In the genomic region with DNA sequence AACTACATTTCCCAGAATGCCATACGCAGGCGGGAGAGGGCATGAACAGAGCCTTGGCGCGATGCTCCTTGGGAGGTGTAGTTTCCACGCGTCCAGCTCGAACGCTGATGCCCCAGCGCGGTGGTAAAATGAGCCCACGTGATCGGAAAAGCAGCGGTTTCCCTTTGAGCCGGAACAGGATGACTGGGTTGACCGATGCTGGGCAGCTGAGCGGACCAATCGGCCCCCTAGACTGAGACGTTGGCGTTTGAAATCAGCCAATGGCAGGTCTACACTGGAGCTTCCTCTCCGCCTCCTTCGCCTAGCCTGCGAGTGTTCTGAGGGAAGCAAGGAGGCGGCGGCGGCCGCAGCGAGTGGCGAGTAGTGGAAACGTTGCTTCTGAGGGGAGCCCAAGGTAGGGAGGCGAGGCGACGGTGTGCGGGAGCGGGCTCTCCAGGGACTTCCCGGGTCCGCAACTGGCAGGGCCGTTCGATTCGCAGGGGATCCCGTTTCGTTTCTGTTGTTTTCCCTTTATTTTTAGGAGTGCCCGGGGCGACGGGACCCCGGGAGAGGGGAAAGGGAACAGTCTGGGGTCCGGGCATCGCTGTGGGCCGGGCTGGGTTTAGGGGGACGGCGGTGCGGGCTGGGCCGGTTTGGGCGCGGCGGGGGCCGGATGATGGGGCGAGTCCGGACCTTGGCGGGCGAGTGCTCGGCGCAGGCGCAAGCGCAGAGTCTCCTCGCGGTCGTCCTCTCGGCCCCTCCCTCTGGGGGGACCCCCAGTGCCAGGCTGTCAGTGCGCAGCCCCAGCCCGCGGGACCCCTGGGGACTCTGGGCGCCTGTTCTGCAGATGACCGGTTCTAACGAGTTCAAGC, we compare ENCODE assay signal across 8 cellular contexts. TPM values are rescaled to one million over a fixed set of nuclear protein-coding genes. Genes with fewer than 3 reads are reported as not detected.
DNase-seq lines count a peak whose midpoint lies in the region; ATAC-seq, FAIRE-seq and TF ChIP-seq lines count a peak whose summit lies in the region.

A gene with protein sequence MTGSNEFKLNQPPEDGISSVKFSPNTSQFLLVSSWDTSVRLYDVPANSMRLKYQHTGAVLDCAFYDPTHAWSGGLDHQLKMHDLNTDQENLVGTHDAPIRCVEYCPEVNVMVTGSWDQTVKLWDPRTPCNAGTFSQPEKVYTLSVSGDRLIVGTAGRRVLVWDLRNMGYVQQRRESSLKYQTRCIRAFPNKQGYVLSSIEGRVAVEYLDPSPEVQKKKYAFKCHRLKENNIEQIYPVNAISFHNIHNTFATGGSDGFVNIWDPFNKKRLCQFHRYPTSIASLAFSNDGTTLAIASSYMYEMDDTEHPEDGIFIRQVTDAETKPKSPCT (plus strand): TSS at position 311 of the 851 bp plus-strand sequence. CDS start 516 bp downstream, at position 827.

- peak; percentile 94 for FAIRE-seq in RCC 7860 (lab: Jason Lieb, UNC)

- TF ChIP-seq CTCF in esophagus muscularis mucosa (IDR thresholded peaks at IDR 0.05): peak in 2 of 3 experiments; percentile 24 to 34

- H3K27me3 ChIP-seq in esophagus muscularis mucosa: peaks cover 6 to 42% (median 32%) of the 10 kb centered on the region in 4 donors
- H3K27me3 ChIP-seq in muscle layer of duodenum (ENCODE audit: low read depth, low read length): peaks cover 25% of the 10 kb centered on the region

- peaks cover 59% of the 10 kb centered on the region for H3K4me1 Mint-ChIP-seq in activated T-cell treated with anti-CD3 and anti-CD28 coated beads, Interleukin-2, amount 50 U/mL, for 72 hours (ENCODE audit: low read depth)

- H3K36me3 Mint-ChIP-seq in activated T-cell treated with anti-CD3 and anti-CD28 coated beads, Interleukin-2, amount 50 U/mL, for 72 hours (ENCODE audit: insufficient read depth in 2 of 2): peaks cover 18 to 44% of the 10 kb centered on the region in 2 donors

- peak within 1 kb of the TSS; percentile 70 to 97 (median 92) for H3K4me3 ChIP-seq in esophagus muscularis mucosa
- H3K4me3 ChIP-seq in muscle layer of duodenum (ENCODE audit: low read depth in 1 of 2, low read length in 2 of 2): peak within 1 kb of the TSS; percentile 83 to 88

- H3K36me3 ChIP-seq in KOPT-K1 (ENCODE audit: insufficient read depth, low read length) (peaks cover 46% of the 10 kb centered on the region), esophagus muscularis mucosa (peaks cover 0 to 32% (median 16%) of the 10 kb centered on the region in 4 donors), muscle layer of duodenum (ENCODE audit: control insufficient read depth in 1 of 2, insufficient read depth in 2 of 2, low read length in 2 of 2) (peaks cover 10 to 25% of the 10 kb centered on the region in 2 donors)

- H3K4me3 Mint-ChIP-seq in activated T-cell treated with anti-CD3 and anti-CD28 coated beads, Interleukin-2, amount 50 U/mL, for 72 hours: peak within 1 kb of the TSS; percentile 80 to 97

- H3K4me1 ChIP-seq in esophagus muscularis mucosa: peaks cover 32 to 56% (median 47%) of the 10 kb centered on the region in 4 donors
- H3K4me1 ChIP-seq in muscle layer of duodenum (ENCODE audit: control insufficient read depth in 1 of 2, insufficient read depth in 2 of 2, low read length in 2 of 2): peaks cover 17 to 41% of the 10 kb centered on the region in 2 donors

- peak within 1 kb of the TSS; percentile 97 for H3K27ac ChIP-seq in KOPT-K1 (ENCODE audit: low read depth, low read length, poor library complexity, severe bottlenecking)
- peak within 1 kb of the TSS; percentile 80 to 95 (median 91) for H3K27ac ChIP-seq in esophagus muscularis mucosa (replicated peaks in 1 of 4)
- peak within 1 kb of the TSS; percentile 85 for H3K27ac ChIP-seq in muscle layer of duodenum (ENCODE audit: low read length)

- H3K27me3 Mint-ChIP-seq in activated T-cell treated with anti-CD3 and anti-CD28 coated beads, Interleukin-2, amount 50 U/mL, for 72 hours (ENCODE audit: low read depth): peaks cover under 1% of the 10 kb centered on the region

- peak; percentile 12 for TF ChIP-seq POLR2A in esophagus muscularis mucosa (IDR thresholded peaks at IDR 0.05; ENCODE audit: low read depth)

- no peak for TF ChIP-seq EP300 in esophagus muscularis mucosa (IDR thresholded peaks at IDR 0.05)

- DNase-seq in DMS79 (lab: John Stamatoyannopoulos, UW) (peak; percentile 93), RCC 7860 (ENCODE audit: low spot score) (peak; percentile 99), esophagus muscularis mucosa (ENCODE audit: extremely low spot score) (peak; percentile 100)
- DNase-seq in activated T-cell treated with anti-CD3 and anti-CD28 coated beads, Interleukin-2, amount 50 U/mL, for 72 hours: peak; percentile 94 to 96
- peak; percentile 94 to 95 for DNase-seq in stimulated activated CD8-positive, alpha-beta memory T cell treated with anti-CD3 and anti-CD28 coated beads, Interleukin-7, amount 100 ng/mL, for 4 hours (ENCODE audit: low read depth in 2 of 2)

- peak; percentile 87 for ATAC-seq in GM21786 (IDR thresholded peaks at IDR 0.05; ENCODE audit: unreplicated experiment)
- ATAC-seq in activated T-cell treated with anti-CD3 and anti-CD28 coated beads, Interleukin-2, amount 50 U/mL, for 72 hours (replicated peaks in 1 of 2): peak; percentile 92 to 93

- H3K9me3 Mint-ChIP-seq in activated T-cell treated with anti-CD3 and anti-CD28 coated beads, Interleukin-2, amount 50 U/mL, for 72 hours: no peaks in the 10 kb centered on the region

- intact Hi-C loops in esophagus muscularis mucosa (cut with DNase I): loop anchor here (10.0 kb wide), 1 partner anchor 200 kb away; a partner anchor contains a TSS

- H3K27ac Mint-ChIP-seq in activated T-cell treated with anti-CD3 and anti-CD28 coated beads, Interleukin-2, amount 50 U/mL, for 72 hours: peak within 1 kb of the TSS; percentile 99

- H3K9me3 ChIP-seq in KOPT-K1 (ENCODE audit: insufficient read depth, low read length, poor library complexity, severe bottlenecking) (peaks cover 9% of the 10 kb centered on the region), esophagus muscularis mucosa (no peaks in the 10 kb centered on the region), muscle layer of duodenum (ENCODE audit: control insufficient read depth in 1 of 2, low read length in 2 of 2) (no peaks in the 10 kb centered on the region)

- 0% methylated on average over 21 of the region's 74 CpGs for WGBS in esophagus muscularis mucosa

RNA-seq across cellular contexts. Expression of the gene that starts here (rescaled TPM):
- total RNA-seq in activated T-cell treated with anti-CD3 and anti-CD28 coated beads, Interleukin-2, amount 50 U/mL, for 72 hours: 100 to 1,000 TPM; 255 TPM
- total RNA-seq in esophagus muscularis mucosa: 10 to 100 TPM; 67.9 to 90.1 (median 78.8) TPM

Comparison
In these comparisons a context has a peak if more than half of its experiments do, and no peak if none do; other contexts are left out.
1. Peak in every context shown above with its lines: DNase-seq, ATAC-seq, H3K4me3 ChIP-seq and H3K27ac ChIP-seq.